In genomic region chr11:32267679-32268187, GRCh38 we compare ENCODE assay signal across 24 cellular contexts.
"Had no signal": no experiment of that assay in that cellular context is flagged by ENCODE, and none has a peak within 500 bp of the region (broad histone marks: within the 10 kb centered on the region; RNA-seq: fewer than 3 reads in every experiment).

No MANE protein-coding gene starts in this region.

- H3K9me3 ChIP-seq: esophagus squamous epithelium, gastroesophageal sphincter, left ventricle myocardium inferior, lower lobe of right lung, psoas muscle, testis, tibial nerve had no signal

- H3K27ac ChIP-seq: epithelial cell of prostate, esophagus squamous epithelium, gastroesophageal sphincter, left ventricle myocardium inferior, lower lobe of right lung, neural progenitor cell, parathyroid adenoma, psoas muscle, testis, tibial nerve had no signal

- DNase-seq: effector memory CD8-positive, alpha-beta T cell; esophagus squamous epithelium; foreskin fibroblast; glutamatergic neuron; immature natural killer cell; left ventricle myocardium inferior; lower lobe of right lung; natural killer cell; occipital lobe; psoas muscle; retina; stimulated activated CD4-positive, alpha-beta T cell treated with anti-CD3 and anti-CD28 coated beads, Interleukin-2, amount 100 ng/mL, for 24 hours; stimulated activated CD4-positive, alpha-beta T cell treated with anti-CD3 and anti-CD28 coated beads, Interleukin-4, amount 100 ng/mL, for 4 hours; stimulated activated naive B cell treated with anti-CD40 and anti-IgM and Interleukin-4, amounts not matched to agents 10 μg/mL and 1 μg/mL and 100 μg/mL, for 72 hours; stimulated activated naive CD8-positive, alpha-beta T cell treated with anti-CD3 and anti-CD28 coated beads, Interleukin-15, amount 100 ng/mL, for 72 hours; testis had no signal

- H3K79me2 ChIP-seq: parathyroid adenoma had no signal

- H3K36me3 Mint-ChIP-seq: immature natural killer cell; memory B cell; mesothelial cell of epicardium; natural killer cell; neural progenitor cell; stimulated activated naive B cell treated with anti-CD40 and anti-IgM and Interleukin-4, amounts not matched to agents 10 μg/mL and 1 μg/mL and 100 μg/mL, for 72 hours had no signal

- H3K4me3 Mint-ChIP-seq: effector memory CD8-positive, alpha-beta T cell; immature natural killer cell; memory B cell; mesothelial cell of epicardium; natural killer cell; neural progenitor cell; stimulated activated naive B cell treated with anti-CD40 and anti-IgM and Interleukin-4, amounts not matched to agents 10 μg/mL and 1 μg/mL and 100 μg/mL, for 72 hours; stimulated activated naive CD8-positive, alpha-beta T cell treated with anti-CD3 and anti-CD28 coated beads, Interleukin-15, amount 100 ng/mL, for 72 hours had no signal

- ATAC-seq: effector memory CD8-positive, alpha-beta T cell; gastroesophageal sphincter; lower lobe of right lung; natural killer cell; psoas muscle; sciatic nerve; stimulated activated naive B cell treated with anti-CD40 and anti-IgM and Interleukin-4, amounts not matched to agents 10 μg/mL and 1 μg/mL and 100 μg/mL, for 72 hours; stimulated activated naive CD8-positive, alpha-beta T cell treated with anti-CD3 and anti-CD28 coated beads, Interleukin-15, amount 100 ng/mL, for 72 hours had no signal

- H2AFZ ChIP-seq: neural progenitor cell, parathyroid adenoma had no signal

- H3K9me3 Mint-ChIP-seq: effector memory CD8-positive, alpha-beta T cell; natural killer cell; stimulated activated naive B cell treated with anti-CD40 and anti-IgM and Interleukin-4, amounts not matched to agents 10 μg/mL and 1 μg/mL and 100 μg/mL, for 72 hours; stimulated activated naive CD8-positive, alpha-beta T cell treated with anti-CD3 and anti-CD28 coated beads, Interleukin-15, amount 100 ng/mL, for 72 hours had no signal

- H3K4me3 ChIP-seq: esophagus squamous epithelium, gastroesophageal sphincter, left ventricle myocardium inferior, lower lobe of right lung, neural progenitor cell, psoas muscle, testis, tibial nerve had no signal

- H3K36me3 ChIP-seq: esophagus squamous epithelium, gastroesophageal sphincter, left ventricle myocardium inferior, lower lobe of right lung, neural progenitor cell, tibial nerve had no signal

- H3K4me1 Mint-ChIP-seq: immature natural killer cell; memory B cell; natural killer cell; stimulated activated naive B cell treated with anti-CD40 and anti-IgM and Interleukin-4, amounts not matched to agents 10 μg/mL and 1 μg/mL and 100 μg/mL, for 72 hours had no signal

- H3K4me1 ChIP-seq: esophagus squamous epithelium, gastroesophageal sphincter, left ventricle myocardium inferior, lower lobe of right lung, parathyroid adenoma, psoas muscle, testis, tibial nerve had no signal

- H3K27me3 ChIP-seq: esophagus squamous epithelium, gastroesophageal sphincter, neural progenitor cell, testis, tibial nerve had no signal

- H3K4me2 ChIP-seq: neural progenitor cell had no signal

- H3K27ac Mint-ChIP-seq: effector memory CD8-positive, alpha-beta T cell; immature natural killer cell; memory B cell; mesothelial cell of epicardium; natural killer cell; neural progenitor cell; stimulated activated naive B cell treated with anti-CD40 and anti-IgM and Interleukin-4, amounts not matched to agents 10 μg/mL and 1 μg/mL and 100 μg/mL, for 72 hours; stimulated activated naive CD8-positive, alpha-beta T cell treated with anti-CD3 and anti-CD28 coated beads, Interleukin-15, amount 100 ng/mL, for 72 hours had no signal
